ENCODE assay signal across 1 cellular context in genomic region chr12:104288635-104289258, GRCh38.
A peak's percentile ranks its signal among the peaks of the same experiment; 100 is the strongest.
TF ChIP-seq lines count a peak whose summit lies in the region.

No MANE protein-coding gene starts in this region.

TF ChIP-seq in GM23338, 12 proteins besides CTCF, POLR2A, EP300 and RAD21 (continued from another document):
- TF ChIP-seq ZNF114 (CRISPR knock-in tag; IDR thresholded peaks at IDR 0.05) (no peak), CREB1 (CRISPR knock-in tag; IDR thresholded peaks at IDR 0.05; ENCODE audit: low read depth) (peak; percentile 12; the same call in 1 of the 2 replicates), EZH2phosphoT487 (IDR thresholded peaks at IDR 0.05; ENCODE audit: unreplicated experiment) (no peak), POLR2AphosphoS5 (IDR thresholded peaks at IDR 0.05; ENCODE audit: low read depth) (peak; percentile 69)
- TF ChIP-seq, protein P1, sequence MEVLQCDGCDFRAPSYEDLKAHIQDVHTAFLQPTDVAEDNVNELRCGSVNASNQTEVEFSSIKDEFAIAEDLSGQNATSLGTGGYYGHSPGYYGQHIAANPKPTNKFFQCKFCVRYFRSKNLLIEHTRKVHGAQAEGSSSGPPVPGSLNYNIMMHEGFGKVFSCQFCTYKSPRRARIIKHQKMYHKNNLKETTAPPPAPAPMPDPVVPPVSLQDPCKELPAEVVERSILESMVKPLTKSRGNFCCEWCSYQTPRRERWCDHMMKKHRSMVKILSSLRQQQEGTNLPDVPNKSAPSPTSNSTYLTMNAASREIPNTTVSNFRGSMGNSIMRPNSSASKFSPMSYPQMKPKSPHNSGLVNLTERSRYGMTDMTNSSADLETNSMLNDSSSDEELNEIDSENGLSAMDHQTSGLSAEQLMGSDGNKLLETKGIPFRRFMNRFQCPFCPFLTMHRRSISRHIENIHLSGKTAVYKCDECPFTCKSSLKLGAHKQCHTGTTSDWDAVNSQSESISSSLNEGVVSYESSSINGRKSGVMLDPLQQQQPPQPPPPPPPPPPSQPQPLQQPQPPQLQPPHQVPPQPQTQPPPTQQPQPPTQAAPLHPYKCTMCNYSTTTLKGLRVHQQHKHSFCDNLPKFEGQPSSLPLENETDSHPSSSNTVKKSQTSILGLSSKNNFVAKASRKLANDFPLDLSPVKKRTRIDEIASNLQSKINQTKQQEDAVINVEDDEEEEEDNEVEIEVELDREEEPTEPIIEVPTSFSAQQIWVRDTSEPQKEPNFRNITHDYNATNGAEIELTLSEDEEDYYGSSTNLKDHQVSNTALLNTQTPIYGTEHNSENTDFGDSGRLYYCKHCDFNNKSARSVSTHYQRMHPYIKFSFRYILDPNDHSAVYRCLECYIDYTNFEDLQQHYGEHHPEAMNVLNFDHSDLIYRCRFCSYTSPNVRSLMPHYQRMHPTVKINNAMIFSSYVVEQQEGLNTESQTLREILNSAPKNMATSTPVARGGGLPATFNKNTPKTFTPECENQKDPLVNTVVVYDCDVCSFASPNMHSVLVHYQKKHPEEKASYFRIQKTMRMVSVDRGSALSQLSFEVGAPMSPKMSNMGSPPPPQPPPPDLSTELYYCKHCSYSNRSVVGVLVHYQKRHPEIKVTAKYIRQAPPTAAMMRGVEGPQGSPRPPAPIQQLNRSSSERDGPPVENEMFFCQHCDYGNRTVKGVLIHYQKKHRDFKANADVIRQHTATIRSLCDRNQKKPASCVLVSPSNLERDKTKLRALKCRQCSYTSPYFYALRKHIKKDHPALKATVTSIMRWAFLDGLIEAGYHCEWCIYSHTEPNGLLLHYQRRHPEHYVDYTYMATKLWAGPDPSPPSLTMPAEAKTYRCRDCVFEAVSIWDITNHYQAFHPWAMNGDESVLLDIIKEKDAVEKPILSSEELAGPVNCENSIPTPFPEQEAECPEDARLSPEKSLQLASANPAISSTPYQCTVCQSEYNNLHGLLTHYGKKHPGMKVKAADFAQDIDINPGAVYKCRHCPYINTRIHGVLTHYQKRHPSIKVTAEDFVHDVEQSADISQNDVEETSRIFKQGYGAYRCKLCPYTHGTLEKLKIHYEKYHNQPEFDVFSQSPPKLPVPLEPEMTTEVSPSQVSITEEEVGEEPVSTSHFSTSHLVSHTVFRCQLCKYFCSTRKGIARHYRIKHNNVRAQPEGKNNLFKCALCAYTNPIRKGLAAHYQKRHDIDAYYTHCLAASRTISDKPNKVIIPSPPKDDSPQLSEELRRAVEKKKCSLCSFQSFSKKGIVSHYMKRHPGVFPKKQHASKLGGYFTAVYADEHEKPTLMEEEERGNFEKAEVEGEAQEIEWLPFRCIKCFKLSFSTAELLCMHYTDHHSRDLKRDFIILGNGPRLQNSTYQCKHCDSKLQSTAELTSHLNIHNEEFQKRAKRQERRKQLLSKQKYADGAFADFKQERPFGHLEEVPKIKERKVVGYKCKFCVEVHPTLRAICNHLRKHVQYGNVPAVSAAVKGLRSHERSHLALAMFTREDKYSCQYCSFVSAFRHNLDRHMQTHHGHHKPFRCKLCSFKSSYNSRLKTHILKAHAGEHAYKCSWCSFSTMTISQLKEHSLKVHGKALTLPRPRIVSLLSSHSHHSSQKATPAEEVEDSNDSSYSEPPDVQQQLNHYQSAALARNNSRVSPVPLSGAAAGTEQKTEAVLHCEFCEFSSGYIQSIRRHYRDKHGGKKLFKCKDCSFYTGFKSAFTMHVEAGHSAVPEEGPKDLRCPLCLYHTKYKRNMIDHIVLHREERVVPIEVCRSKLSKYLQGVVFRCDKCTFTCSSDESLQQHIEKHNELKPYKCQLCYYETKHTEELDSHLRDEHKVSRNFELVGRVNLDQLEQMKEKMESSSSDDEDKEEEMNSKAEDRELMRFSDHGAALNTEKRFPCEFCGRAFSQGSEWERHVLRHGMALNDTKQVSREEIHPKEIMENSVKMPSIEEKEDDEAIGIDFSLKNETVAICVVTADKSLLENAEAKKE (CRISPR knock-in tag; IDR thresholded peaks at IDR 0.05), result no peak
- TF ChIP-seq, protein P2, sequence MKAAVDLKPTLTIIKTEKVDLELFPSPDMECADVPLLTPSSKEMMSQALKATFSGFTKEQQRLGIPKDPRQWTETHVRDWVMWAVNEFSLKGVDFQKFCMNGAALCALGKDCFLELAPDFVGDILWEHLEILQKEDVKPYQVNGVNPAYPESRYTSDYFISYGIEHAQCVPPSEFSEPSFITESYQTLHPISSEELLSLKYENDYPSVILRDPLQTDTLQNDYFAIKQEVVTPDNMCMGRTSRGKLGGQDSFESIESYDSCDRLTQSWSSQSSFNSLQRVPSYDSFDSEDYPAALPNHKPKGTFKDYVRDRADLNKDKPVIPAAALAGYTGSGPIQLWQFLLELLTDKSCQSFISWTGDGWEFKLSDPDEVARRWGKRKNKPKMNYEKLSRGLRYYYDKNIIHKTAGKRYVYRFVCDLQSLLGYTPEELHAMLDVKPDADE (IDR thresholded peaks at IDR 0.05), result no peak
